Comparison of ENCODE assay signal across 37 cellular contexts in the genomic region with DNA sequence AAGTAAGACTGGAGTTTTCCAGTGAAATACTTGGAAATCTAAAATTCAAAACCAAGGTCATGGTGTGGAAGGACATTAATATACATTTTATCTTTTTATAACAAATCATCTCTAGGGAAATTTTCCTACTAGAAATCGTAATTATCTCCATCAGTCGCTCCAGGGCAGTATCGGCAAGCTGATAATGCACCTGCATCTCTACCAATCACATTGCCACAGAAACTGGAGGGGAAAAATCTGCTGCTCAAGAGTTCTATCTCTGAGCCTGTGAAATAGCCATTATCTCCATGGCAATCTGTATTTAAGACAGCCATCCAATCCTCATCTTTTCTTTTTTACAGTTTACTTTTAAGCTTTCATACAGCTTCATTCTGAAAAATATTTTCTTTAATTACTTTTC.
"Had no signal": no experiment of that assay in that cellular context is flagged by ENCODE, and none has a peak within 500 bp of the region (broad histone marks: within the 10 kb centered on the region; RNA-seq: fewer than 3 reads in every experiment).

No MANE protein-coding gene starts in this region.

- H3K4me3 Mint-ChIP-seq: activated naive CD4-positive, alpha-beta T cell treated with anti-CD3 and anti-CD28 coated beads for 36 hours; activated naive CD4-positive, alpha-beta T cell treated with anti-CD3 and anti-CD28 coated beads, Interleukin-2, amount 10 ng/mL, durations not matched to agents 7 days and 5 days; activated naive CD4-positive, alpha-beta T cell treated with anti-CD3 and anti-CD28 coated beads, Interleukin-2, amount 50 U/mL, for 24 hours; activated naive CD8-positive, alpha-beta T cell; activated naive CD8-positive, alpha-beta T cell treated with anti-CD3 and anti-CD28 coated beads for 36 hours; activated naive CD8-positive, alpha-beta T cell treated with anti-CD3 and anti-CD28 coated beads, Interleukin-2, amount 10 ng/mL, durations not matched to agents 7 days and 5 days; activated naive CD8-positive, alpha-beta T cell treated with anti-CD3 and anti-CD28 coated beads, Interleukin-2, amount 50 U/mL, for 24 hours; activated T-cell treated with anti-CD3 and anti-CD28 coated beads, Interleukin-2, amount 50 U/mL, for 24 hours; activated T-cell treated with anti-CD3 and anti-CD28 coated beads, Interleukin-2, amount 50 U/mL, for 4 hours; activated T-cell treated with anti-CD3 and anti-CD28 coated beads, Interleukin-2, amount 50 U/mL, for 72 hours; activated T-helper 1 cell treated with anti-CD3 and anti-CD28 coated beads, Interleukin-12 subunit alpha, Interleukin-12 subunit beta, Interleukin-2, Interleukin-4 antibody, amounts not matched to agents 30 ng/mL and 10 ng/mL and 1 ng/mL, durations not matched to agents 14 hours and 24 hours and 36 hours; activated T-helper 17 cell treated with anti-CD3 and anti-CD28 coated beads, Interleukin-2, amount 50 U/mL, for 72 hours; brain; central memory CD8-positive, alpha-beta T cell had no signal

- H3K4me1 ChIP-seq: adrenal gland, ascending aorta, body of pancreas, breast epithelium had no signal

- H3K9me3 Mint-ChIP-seq: activated naive CD8-positive, alpha-beta T cell treated with anti-CD3 and anti-CD28 coated beads, Interleukin-2, amount 10 ng/mL, durations not matched to agents 7 days and 5 days; activated naive CD8-positive, alpha-beta T cell treated with anti-CD3 and anti-CD28 coated beads, Interleukin-2, amount 50 U/mL, for 24 hours; activated T-helper 1 cell treated with anti-CD3 and anti-CD28 coated beads, Interleukin-12 subunit alpha, Interleukin-12 subunit beta, Interleukin-2, Interleukin-4 antibody, amounts not matched to agents 30 ng/mL and 10 ng/mL and 1 ng/mL, durations not matched to agents 14 hours and 24 hours and 36 hours; activated T-helper 2 cell treated with anti-CD3 and anti-CD28 coated beads, Interferon-gamma antibody, Interleukin-2, Interleukin-4, amounts not matched to agents 10 μg/mL and 5 μg/mL and 100 μg/mL, durations not matched to agents 14 hours and 24 hours and 36 hours; brain had no signal

- ATAC-seq: activated naive CD4-positive, alpha-beta T cell treated with anti-CD3 and anti-CD28 coated beads, Interleukin-2, amount 50 U/mL, for 72 hours; activated naive CD8-positive, alpha-beta T cell treated with anti-CD3 and anti-CD28 coated beads, Interleukin-2, amount 50 U/mL, for 24 hours; activated T-cell treated with anti-CD3 and anti-CD28 coated beads, Interleukin-2, amount 50 U/mL, for 4 hours; activated T-cell treated with anti-CD3 and anti-CD28 coated beads, Interleukin-2, amount 50 U/mL, for 72 hours; activated T-helper 17 cell treated with anti-CD3 and anti-CD28 coated beads, Interleukin-2, amount 50 U/mL, for 72 hours; body of pancreas had no signal

- H3K36me3 Mint-ChIP-seq: activated naive CD4-positive, alpha-beta T cell treated with anti-CD3 and anti-CD28 coated beads, Interleukin-2, amount 10 ng/mL, durations not matched to agents 7 days and 5 days; activated naive CD4-positive, alpha-beta T cell treated with anti-CD3 and anti-CD28 coated beads, Interleukin-2, amount 50 U/mL, for 24 hours; activated naive CD4-positive, alpha-beta T cell treated with anti-CD3 and anti-CD28 coated beads, Interleukin-2, amount 50 U/mL, for 72 hours; activated naive CD8-positive, alpha-beta T cell; activated naive CD8-positive, alpha-beta T cell treated with anti-CD3 and anti-CD28 coated beads for 36 hours; activated naive CD8-positive, alpha-beta T cell treated with anti-CD3 and anti-CD28 coated beads, Interleukin-2, amount 10 ng/mL, durations not matched to agents 7 days and 5 days; brain had no signal

- H3K27ac ChIP-seq: adrenal gland, ascending aorta, body of pancreas, brain microvascular endothelial cell, breast epithelium, cardiac muscle cell had no signal

- DNase-seq: activated effector memory CD4-positive, alpha-beta T cell treated with anti-CD3 and anti-CD28 coated beads, Interleukin-2, amount 50 U/mL, for 16 hours; activated effector memory CD4-positive, alpha-beta T cell treated with Interleukin-2 at 50 U/mL for 16 hours; activated gamma-delta T cell; activated gamma-delta T cell treated with Interleukin-2 at 50 U/mL for 16 hours; activated naive CD4-positive, alpha-beta T cell; activated naive CD4-positive, alpha-beta T cell treated with anti-CD3 and anti-CD28 coated beads for 36 hours; activated naive CD4-positive, alpha-beta T cell treated with anti-CD3 and anti-CD28 coated beads, Interleukin-2, amount 10 ng/mL, durations not matched to agents 7 days and 5 days; activated naive CD4-positive, alpha-beta T cell treated with anti-CD3 and anti-CD28 coated beads, Interleukin-2, amount 50 U/mL, for 16 hours; activated naive CD4-positive, alpha-beta T cell treated with Interleukin-2 at 50 U/mL for 16 hours; activated naive CD8-positive, alpha-beta T cell treated with anti-CD3 and anti-CD28 coated beads for 36 hours; activated naive CD8-positive, alpha-beta T cell treated with anti-CD3 and anti-CD28 coated beads, Interleukin-2, amount 10 ng/mL, durations not matched to agents 7 days and 5 days; activated naive CD8-positive, alpha-beta T cell treated with anti-CD3 and anti-CD28 coated beads, Interleukin-2, amount 50 U/mL, for 24 hours; activated T-cell treated with anti-CD3 and anti-CD28 coated beads, Interleukin-2, amount 50 U/mL, for 24 hours; activated T-cell treated with anti-CD3 and anti-CD28 coated beads, Interleukin-2, amount 50 U/mL, for 4 hours; activated T-cell treated with anti-CD3 and anti-CD28 coated beads, Interleukin-2, amount 50 U/mL, for 48 hours; activated T-cell treated with anti-CD3 and anti-CD28 coated beads, Interleukin-2, amount 50 U/mL, for 72 hours; adrenal gland; amniotic stem cell; amygdala; anterior cingulate cortex; aorta; body of pancreas; brain microvascular endothelial cell; caudate nucleus; central memory CD4-positive, alpha-beta T cell; cerebellar nuclear complex had no signal

- H3K4me3 ChIP-seq: adrenal gland, ascending aorta, body of pancreas, breast epithelium, cardiac muscle cell had no signal

- H3K4me1 Mint-ChIP-seq: activated naive CD4-positive, alpha-beta T cell treated with anti-CD3 and anti-CD28 coated beads, Interleukin-2, amount 10 ng/mL, durations not matched to agents 7 days and 5 days; activated naive CD4-positive, alpha-beta T cell treated with anti-CD3 and anti-CD28 coated beads, Interleukin-2, amount 50 U/mL, for 24 hours; activated naive CD8-positive, alpha-beta T cell treated with anti-CD3 and anti-CD28 coated beads for 36 hours; activated naive CD8-positive, alpha-beta T cell treated with anti-CD3 and anti-CD28 coated beads, Interleukin-2, amount 10 ng/mL, durations not matched to agents 7 days and 5 days; activated naive CD8-positive, alpha-beta T cell treated with anti-CD3 and anti-CD28 coated beads, Interleukin-2, amount 50 U/mL, for 24 hours; activated T-helper 17 cell treated with anti-CD3 and anti-CD28 coated beads, Interleukin-2, amount 50 U/mL, for 72 hours; brain; central memory CD8-positive, alpha-beta T cell had no signal

- H3K27me3 Mint-ChIP-seq: activated naive CD4-positive, alpha-beta T cell treated with anti-CD3 and anti-CD28 coated beads, Interleukin-2, amount 10 ng/mL, durations not matched to agents 7 days and 5 days; activated naive CD4-positive, alpha-beta T cell treated with anti-CD3 and anti-CD28 coated beads, Interleukin-2, amount 50 U/mL, for 24 hours; activated naive CD8-positive, alpha-beta T cell; activated naive CD8-positive, alpha-beta T cell treated with anti-CD3 and anti-CD28 coated beads for 36 hours; activated naive CD8-positive, alpha-beta T cell treated with anti-CD3 and anti-CD28 coated beads, Interleukin-2, amount 10 ng/mL, durations not matched to agents 7 days and 5 days; activated naive CD8-positive, alpha-beta T cell treated with anti-CD3 and anti-CD28 coated beads, Interleukin-2, amount 50 U/mL, for 24 hours; activated T-cell treated with anti-CD3 and anti-CD28 coated beads, Interleukin-2, amount 50 U/mL, for 24 hours; activated T-helper 17 cell treated with anti-CD3 and anti-CD28 coated beads, Interleukin-2, amount 50 U/mL, for 72 hours; central memory CD8-positive, alpha-beta T cell had no signal

- H3K9me3 ChIP-seq: adrenal gland, body of pancreas, breast epithelium had no signal

- H3K36me3 ChIP-seq: adrenal gland, ascending aorta, brain microvascular endothelial cell, breast epithelium, cardiac muscle cell had no signal

- H3K27me3 ChIP-seq: adrenal gland, ascending aorta, body of pancreas, brain microvascular endothelial cell, breast epithelium, cardiac muscle cell had no signal

- H3K27ac Mint-ChIP-seq: activated naive CD4-positive, alpha-beta T cell treated with anti-CD3 and anti-CD28 coated beads for 36 hours; activated naive CD4-positive, alpha-beta T cell treated with anti-CD3 and anti-CD28 coated beads, Interleukin-2, amount 10 ng/mL, durations not matched to agents 7 days and 5 days; activated naive CD4-positive, alpha-beta T cell treated with anti-CD3 and anti-CD28 coated beads, Interleukin-2, amount 50 U/mL, for 24 hours; activated naive CD4-positive, alpha-beta T cell treated with anti-CD3 and anti-CD28 coated beads, Interleukin-2, amount 50 U/mL, for 72 hours; activated naive CD8-positive, alpha-beta T cell; activated naive CD8-positive, alpha-beta T cell treated with anti-CD3 and anti-CD28 coated beads for 36 hours; activated naive CD8-positive, alpha-beta T cell treated with anti-CD3 and anti-CD28 coated beads, Interleukin-2, amount 10 ng/mL, durations not matched to agents 7 days and 5 days; activated naive CD8-positive, alpha-beta T cell treated with anti-CD3 and anti-CD28 coated beads, Interleukin-2, amount 50 U/mL, for 24 hours; activated T-cell treated with anti-CD3 and anti-CD28 coated beads, Interleukin-2, amount 50 U/mL, for 24 hours; activated T-cell treated with anti-CD3 and anti-CD28 coated beads, Interleukin-2, amount 50 U/mL, for 72 hours; activated T-helper 1 cell treated with anti-CD3 and anti-CD28 coated beads, Interleukin-12 subunit alpha, Interleukin-12 subunit beta, Interleukin-2, Interleukin-4 antibody, amounts not matched to agents 30 ng/mL and 10 ng/mL and 1 ng/mL, durations not matched to agents 14 hours and 24 hours and 36 hours; activated T-helper 17 cell treated with anti-CD3 and anti-CD28 coated beads, Interleukin-2, amount 50 U/mL, for 72 hours; activated T-helper 2 cell treated with anti-CD3 and anti-CD28 coated beads, Interferon-gamma antibody, Interleukin-2, Interleukin-4, amounts not matched to agents 10 μg/mL and 5 μg/mL and 100 μg/mL, durations not matched to agents 14 hours and 24 hours and 36 hours; brain had no signal
